21 cellular contexts compared by ENCODE assay signal in genomic region chr10:124978376-124978725, GRCh38. TPM values are rescaled to one million over a fixed set of nuclear protein-coding genes. Genes with fewer than 3 reads are reported as not detected.
DNase-seq lines count a peak whose midpoint lies in the region; ATAC-seq and TF ChIP-seq lines count a peak whose summit lies in the region.
"Had no signal": no experiment of that assay in that cellular context is flagged by ENCODE, and none has a peak within 500 bp of the region (broad histone marks: within the 10 kb centered on the region; RNA-seq: fewer than 3 reads in every experiment).

No MANE protein-coding gene starts in this region.

- peak overlapping the region; percentile 44 for H3K27ac ChIP-seq in cardiac muscle cell
- H3K27ac ChIP-seq: SJSA1 had no signal

- H3K36me3 ChIP-seq in cardiac muscle cell: peaks cover 26% of the 10 kb centered on the region

- DNase-seq in cardiac muscle cell (ENCODE audit: low read depth in 1 of 2, low spot score in 1 of 2) (no peak), cardiac septum (ENCODE audit: low spot score) (no peak), T-helper 17 cell (no peak), left kidney (ENCODE audit: low read depth, low spot score) (peak; percentile 51), sciatic nerve (ENCODE audit: low spot score) (no peak), NCI-H82 (lab: John Stamatoyannopoulos, UW) (no peak), KBM-7 (no peak)
- DNase-seq: EL, GF-D8, Karpas-422, MV-4-11, NCI-H187 treated with DMSO at 0.1 percent for 48 hours, NCI-H345, NCI-H524, NCI-H774, OCI-M1 had no signal

- H3K27ac Mint-ChIP-seq in T-helper 17 cell: peak overlapping the region; percentile 68
- H3K27ac Mint-ChIP-seq: B cell had no signal

- TF ChIP-seq CTCF in cardiac muscle cell (IDR thresholded peaks at IDR 0.05; ENCODE audit: low read depth, low read length): no peak

- no peak overlapping the region for H3K4me3 ChIP-seq in cardiac muscle cell
- H3K4me3 ChIP-seq: HAP-1, SJSA1 had no signal

- intact Hi-C loops in cardiac septum (cut with DNase I): no loop called here
- intact Hi-C loops in sciatic nerve (cut with DNase I): no loop called here

- H3K4me1 Mint-ChIP-seq in T-helper 17 cell: peaks cover 29% of the 10 kb centered on the region

- no peaks in the 10 kb centered on the region for H3K9me3 ChIP-seq in cardiac muscle cell (ENCODE audit: low read depth)
- no peaks in the 10 kb centered on the region for H3K9me3 ChIP-seq in T-helper 17 cell (ENCODE audit: control insufficient read depth, low read length, poor library complexity, severe bottlenecking)
- H3K9me3 ChIP-seq: HAP-1, SJSA1 had no signal

- peaks cover 11% of the 10 kb centered on the region for H3K36me3 Mint-ChIP-seq in T-helper 17 cell (ENCODE audit: low read depth)

- ATAC-seq in T-helper 17 cell (no peak), sciatic nerve (peak; percentile 13), HG02885 (IDR thresholded peaks at IDR 0.05; ENCODE audit: poor library complexity, unreplicated experiment) (no peak)

- no peaks in the 10 kb centered on the region for H3K27me3 Mint-ChIP-seq in T-helper 17 cell
- H3K27me3 Mint-ChIP-seq: B cell had no signal

- in situ Hi-C loops in KBM-7 (cut with MboI; ENCODE audit: low pct_unique_long_range_greater_than_20kb, low sequenced_read_pairs): no loop called here

- no peak overlapping the region for H3K4me3 Mint-ChIP-seq in T-helper 17 cell
- H3K4me3 Mint-ChIP-seq: B cell, CD14-positive monocyte had no signal

- H3K4me1 ChIP-seq in cardiac muscle cell (ENCODE audit: low read depth): no peaks in the 10 kb centered on the region
- H3K4me1 ChIP-seq: HAP-1 had no signal

- no peaks in the 10 kb centered on the region for H3K27me3 ChIP-seq in cardiac muscle cell
- H3K27me3 ChIP-seq: SJSA1 had no signal

RNA-seq across cellular contexts. Expression of gene ZRANB1, which starts 36.4 kb away (rescaled TPM):
- 16.2 and 20.9 TPM in 2 replicates for total RNA-seq in cardiac muscle cell
- 11.0 and 16.2 TPM in 2 replicates for polyA plus RNA-seq in cardiac muscle cell
- 25.7 TPM for total RNA-seq in cardiac septum
- 10 to 100 TPM; 19.4 to 21.3 TPM for total RNA-seq in T-helper 17 cell
- total RNA-seq in sciatic nerve: 27.6 TPM
